ENCODE assay signal across 34 cellular contexts in the genomic region with DNA sequence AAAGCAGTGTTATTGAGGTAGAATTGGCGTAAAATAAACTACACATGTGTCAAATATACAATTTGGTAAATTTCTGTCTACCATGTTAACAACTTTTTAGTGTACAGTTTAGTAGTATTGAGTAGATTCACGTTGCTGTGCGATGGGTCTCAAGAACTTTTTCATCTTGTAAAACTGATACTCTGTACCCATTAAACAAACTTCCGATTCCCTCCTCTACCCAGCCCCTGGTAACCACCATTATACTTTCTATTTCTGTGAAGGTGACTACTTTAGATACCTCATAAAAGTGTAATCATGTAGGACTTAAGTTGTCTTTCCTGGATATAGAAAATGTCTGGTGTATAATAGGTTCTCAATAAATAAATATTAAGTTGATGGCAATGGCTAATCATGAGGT.
"Had no signal": no experiment of that assay in that cellular context is flagged by ENCODE, and none has a peak within 500 bp of the region (broad histone marks: within the 10 kb centered on the region; RNA-seq: fewer than 3 reads in every experiment).

No MANE protein-coding gene starts in this region.

- H3K4me2 ChIP-seq: KMS-11 had no signal

- H3K4me3 ChIP-seq: MG63 had no signal

- H3K9me3 ChIP-seq: MG63 had no signal

- H3K27me3 ChIP-seq: MG63 had no signal

- H3K9ac ChIP-seq: KMS-11 had no signal

- H3K36me3 ChIP-seq: MG63 had no signal

- DNase-seq: Karpas-422, Kasumi-1, MG63, MM.1S, MV-4-11, NCI-H1048, NCI-H1092, NCI-H1092 treated with DMSO at 0.1 percent for 48 hours, NCI-H1105, NCI-H1105 treated with DMSO at 0.1 percent for 48 hours, NCI-H1417, NCI-H1417 treated with DMSO at 0.1 percent for 48 hours, NCI-H1436, NCI-H1436 treated with DMSO at 0.1 percent for 48 hours, NCI-H146, NCI-H1694, NCI-H1694 treated with DMSO at 0.1 percent for 48 hours, NCI-H187, NCI-H187 treated with DMSO at 0.1 percent for 48 hours, NCI-H1930, NCI-H2029, NCI-H2029 treated with DMSO at 0.1 percent for 48 hours, NCI-H2081, NCI-H2081 treated with DMSO at 0.1 percent for 48 hours, NCI-H2107, NCI-H2171, NCI-H2171 treated with DMSO at 0.1 percent for 48 hours, NCI-H2227 treated with DMSO at 0.1 percent for 48 hours, NCI-H226, NCI-H345, NCI-H446, NCI-H446 treated with DMSO at 0.1 percent for 48 hours, NCI-H510A had no signal

- H3K27ac ChIP-seq: KMS-11 had no signal
